33 cellular contexts compared by ENCODE assay signal in the genomic region with DNA sequence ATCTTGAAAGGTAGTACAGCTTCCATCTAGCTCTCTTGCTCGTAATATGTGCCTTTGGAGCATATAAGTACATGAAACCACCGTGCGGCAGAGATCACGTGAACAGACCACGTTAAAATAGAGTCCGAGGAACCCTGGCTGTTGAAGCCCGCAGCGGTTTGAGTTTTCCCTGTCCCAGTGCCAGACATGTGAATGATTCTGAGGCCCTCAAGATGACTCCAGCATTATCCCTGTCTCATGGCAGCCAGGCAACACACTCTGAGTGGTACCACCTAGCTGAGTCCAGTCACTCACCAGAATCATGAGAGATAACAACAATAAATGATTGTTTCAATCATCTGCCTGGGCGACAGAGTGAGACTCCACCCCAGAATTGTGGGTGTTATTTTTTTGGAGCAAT.
"Had no signal": no experiment of that assay in that cellular context is flagged by ENCODE, and none has a peak within 500 bp of the region (broad histone marks: within the 10 kb centered on the region; RNA-seq: fewer than 3 reads in every experiment).

No MANE protein-coding gene starts in this region.

- ATAC-seq: activated CD8-positive, alpha-beta T cell treated with anti-CD3 and anti-CD28 coated beads for 36 hours; activated naive CD4-positive, alpha-beta T cell treated with anti-CD3 and anti-CD28 coated beads, Interleukin-2, amount 50 U/mL, for 72 hours; activated T-cell treated with anti-CD3 and anti-CD28 coated beads, Interleukin-2, amount 50 U/mL, for 4 hours; activated T-cell treated with anti-CD3 and anti-CD28 coated beads, Interleukin-2, amount 50 U/mL, for 72 hours; activated T-helper 17 cell treated with anti-CD3 and anti-CD28 coated beads, Interleukin-2, amount 50 U/mL, for 72 hours; body of pancreas had no signal

- H3K4me3 ChIP-seq: adrenal gland, body of pancreas, breast epithelium had no signal

- H3K9me3 ChIP-seq: adrenal gland, body of pancreas, breast epithelium had no signal

- H3K27ac ChIP-seq: adrenal gland, body of pancreas, brain microvascular endothelial cell, breast epithelium, VCaP had no signal

- H3K4me1 ChIP-seq: breast epithelium had no signal

- DNase-seq: activated B cell treated with CpG ODN at 0.5 μM for 24 hours; activated CD4-positive, alpha-beta memory T cell treated with anti-CD3 and anti-CD28 coated beads for 36 hours; activated CD4-positive, alpha-beta T cell treated with anti-CD3 and anti-CD28 coated beads for 4 hours; activated CD4-positive, alpha-beta T cell treated with anti-CD3 and anti-CD28 coated beads, Interleukin-2, amount 10 ng/mL, durations not matched to agents 24 days and 14 days; activated CD4-positive, alpha-beta T cell treated with anti-CD3 and anti-CD28 coated beads, Interleukin-2, amount 50 U/mL, for 1 hour; activated CD4-positive, alpha-beta T cell treated with anti-CD3 and anti-CD28 coated beads, Interleukin-2, amount 50 U/mL, for 4 hours; activated CD4-positive, CD25-positive, alpha-beta regulatory T cell treated with anti-CD3 and anti-CD28 coated beads, Interleukin-2, amount 50 U/mL, for 72 hours; activated CD8-positive, alpha-beta memory T cell treated with anti-CD3 and anti-CD28 coated beads, Interleukin-2, amount 50 U/mL, for 4 hours; activated CD8-positive, alpha-beta T cell treated with anti-CD3 and anti-CD28 coated beads for 36 hours; activated effector memory CD4-positive, alpha-beta T cell treated with anti-CD3 and anti-CD28 coated beads, Interleukin-2, amount 50 U/mL, for 16 hours; activated gamma-delta T cell treated with Interleukin-2 at 50 U/mL for 16 hours; activated naive CD4-positive, alpha-beta T cell; activated naive CD4-positive, alpha-beta T cell treated with anti-CD3 and anti-CD28 coated beads for 36 hours; activated naive CD4-positive, alpha-beta T cell treated with anti-CD3 and anti-CD28 coated beads, Interleukin-2, amount 50 U/mL, for 16 hours; activated naive CD8-positive, alpha-beta T cell treated with anti-CD3 and anti-CD28 coated beads for 36 hours; activated T-cell treated with anti-CD3 and anti-CD28 coated beads for 4 hours; activated T-cell treated with anti-CD3 and anti-CD28 coated beads, Interleukin-2, amount 50 U/mL, for 1 hour; activated T-cell treated with anti-CD3 and anti-CD28 coated beads, Interleukin-2, amount 50 U/mL, for 4 hours; activated T-cell treated with anti-CD3 and anti-CD28 coated beads, Interleukin-2, amount 50 U/mL, for 72 hours; adrenal gland; amniotic stem cell; aorta; body of pancreas; brain microvascular endothelial cell; caudate nucleus; cerebellar nuclear complex; T-helper 1 cell; T-helper 2 cell; T-helper 9 cell had no signal

- H3K27me3 ChIP-seq: adrenal gland, body of pancreas, brain microvascular endothelial cell, breast epithelium had no signal

- H3K36me3 ChIP-seq: adrenal gland, brain microvascular endothelial cell, breast epithelium had no signal
